In the genomic region with DNA sequence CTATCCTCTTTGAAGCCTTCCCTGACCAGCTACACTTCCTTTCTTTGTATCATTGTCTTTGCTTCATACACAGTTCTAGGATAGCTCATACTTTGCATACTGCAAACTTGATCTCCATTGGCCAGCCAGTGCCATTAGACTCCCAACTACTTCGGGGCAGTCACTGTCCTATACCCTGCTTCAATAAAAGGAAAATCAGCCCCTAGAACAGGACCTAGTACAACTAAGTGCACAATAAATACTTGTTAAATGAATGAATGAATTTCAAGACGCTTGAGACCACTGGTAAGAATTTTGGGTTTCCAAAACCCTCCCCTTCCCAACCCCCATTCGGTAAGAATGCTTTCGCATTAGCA, we compare ENCODE assay signal across 8 cellular contexts. TPM values are rescaled to one million over a fixed set of nuclear protein-coding genes. Genes with fewer than 3 reads are reported as not detected.
A peak's percentile ranks its signal among the peaks of the same experiment; 100 is the strongest.
DNase-seq lines count a peak whose midpoint lies in the region; ATAC-seq and TF ChIP-seq lines count a peak whose summit lies in the region.
"Had no signal": no experiment of that assay in that cellular context is flagged by ENCODE, and none has a peak within 500 bp of the region (broad histone marks: within the 10 kb centered on the region; RNA-seq: fewer than 3 reads in every experiment).

No MANE protein-coding gene starts in this region.

- H4K20me1 ChIP-seq in hepatocyte (ENCODE audit: insufficient read depth, poor library complexity, severe bottlenecking), result no peaks in the 10 kb centered on the region

- H3K36me3 Mint-ChIP-seq in stimulated activated memory B cell treated with anti-CD40 and anti-IgM and Interleukin-4, amounts not matched to agents 10 μg/mL and 1 μg/mL and 100 μg/mL, for 72 hours, result peaks cover 4% of the 10 kb centered on the region

- 20% methylated on average over 4 of the region's 4 CpGs for WGBS in hepatocyte (ENCODE audit: low lambda C conversion rate, missing lambda C conversion rate)

- no peaks in the 10 kb centered on the region for H3K27me3 Mint-ChIP-seq in stimulated activated memory B cell treated with anti-CD40 and anti-IgM and Interleukin-4, amounts not matched to agents 10 μg/mL and 1 μg/mL and 100 μg/mL, for 72 hours

- DNase-seq in HFF-Myc (ENCODE audit: extremely low read depth, low read depth) (no peak), WERI-Rb-1 (no peak), hepatocyte (ENCODE audit: low spot score) (no peak), NCI-H524 treated with DMSO at 0.1 percent for 48 hours (lab: John Stamatoyannopoulos, UW) (no peak), T-helper 9 cell (no peak)

- H3K27me3 ChIP-seq in WERI-Rb-1 (ENCODE audit: insufficient read depth, low read depth, severe bottlenecking) (no peaks in the 10 kb centered on the region), hepatocyte (peaks cover 29% of the 10 kb centered on the region)

- H3K36me3 ChIP-seq in WERI-Rb-1 (peaks cover 12% of the 10 kb centered on the region), hepatocyte (replicated peaks; ENCODE audit: insufficient read depth, low read depth) (no peaks in the 10 kb centered on the region)

- peak overlapping the region; percentile 81 for H3K27ac Mint-ChIP-seq in stimulated activated memory B cell treated with anti-CD40 and anti-IgM and Interleukin-4, amounts not matched to agents 10 μg/mL and 1 μg/mL and 100 μg/mL, for 72 hours

- peaks cover 24% of the 10 kb centered on the region for H3K4me1 Mint-ChIP-seq in stimulated activated memory B cell treated with anti-CD40 and anti-IgM and Interleukin-4, amounts not matched to agents 10 μg/mL and 1 μg/mL and 100 μg/mL, for 72 hours

- TF ChIP-seq CTCF in HFF-Myc (IDR thresholded peaks at IDR 0.05; ENCODE audit: low read depth, low read length, missing control alignments) (no peak), WERI-Rb-1 (IDR thresholded peaks at IDR 0.05; ENCODE audit: low read depth, low read length) (no peak), hepatocyte (IDR thresholded peaks at IDR 0.05; ENCODE audit: poor library complexity) (no peak)

- peak overlapping the region; percentile 87 for H2AFZ ChIP-seq in hepatocyte

- no peaks in the 10 kb centered on the region for H3K9me3 Mint-ChIP-seq in stimulated activated memory B cell treated with anti-CD40 and anti-IgM and Interleukin-4, amounts not matched to agents 10 μg/mL and 1 μg/mL and 100 μg/mL, for 72 hours

- peak overlapping the region; percentile 71 for H3K27ac ChIP-seq in WERI-Rb-1
- peak overlapping the region; percentile 93 for H3K27ac ChIP-seq in hepatocyte

- H3K4me1 ChIP-seq in hepatocyte (ENCODE audit: insufficient read depth), result no peaks in the 10 kb centered on the region

- peak overlapping the region; percentile 90 for H3K4me3 Mint-ChIP-seq in stimulated activated memory B cell treated with anti-CD40 and anti-IgM and Interleukin-4, amounts not matched to agents 10 μg/mL and 1 μg/mL and 100 μg/mL, for 72 hours

- H3K9me3 ChIP-seq in WERI-Rb-1 (ENCODE audit: severe bottlenecking), result no peaks in the 10 kb centered on the region
- no peaks in the 10 kb centered on the region for H3K9me3 ChIP-seq in hepatocyte (ENCODE audit: low read depth)

- H3K9me2 ChIP-seq in hepatocyte (replicated peaks; ENCODE audit: insufficient read depth), result no peaks in the 10 kb centered on the region

- H3K4me3 ChIP-seq in HFF-Myc (replicated peaks; ENCODE audit: low read depth, low read length), result peak overlapping the region; percentile 74
- H3K4me3 ChIP-seq in WERI-Rb-1 (ENCODE audit: low read depth, low read length), result peak overlapping the region; percentile 69
- H3K4me3 ChIP-seq in hepatocyte, result peak overlapping the region; percentile 85

- peaks cover 30% of the 10 kb centered on the region for H3K79me2 ChIP-seq in hepatocyte

- ATAC-seq in stimulated activated memory B cell treated with anti-CD40 and anti-IgM and Interleukin-4, amounts not matched to agents 10 μg/mL and 1 μg/mL and 100 μg/mL, for 72 hours, result no peak
- no peak for ATAC-seq in HG02588 (IDR thresholded peaks at IDR 0.05; ENCODE audit: unreplicated experiment)

- H3K4me2 ChIP-seq in hepatocyte, result peak overlapping the region; percentile 89

RNA-seq across cellular contexts. Expression of gene PIP4K2C, which starts 0.5 kb away (rescaled TPM):
- 30.0 and 41.6 TPM in 2 replicates for total RNA-seq in hepatocyte
- 32.3 and 34.2 TPM in 2 replicates for polyA plus RNA-seq in hepatocyte

RNA-seq across cellular contexts. Expression of gene DTX3, which starts 14.1 kb away (rescaled TPM):
- total RNA-seq in hepatocyte, result 17.7 and 19.9 TPM in 2 replicates
- polyA plus RNA-seq in hepatocyte, result 31.2 and 42.9 TPM in 2 replicates

RNA-seq across cellular contexts. Expression of gene ARHGEF25, which starts 20.7 kb away (rescaled TPM):
- 9.0 and 12.6 TPM in 2 replicates for total RNA-seq in hepatocyte
- 0.29 and 1.3 TPM in 2 replicates for polyA plus RNA-seq in hepatocyte

RNA-seq across cellular contexts. Expression of gene KIF5A, which starts 40.7 kb away (rescaled TPM):
- 0.03 and 0.16 TPM in 2 replicates for total RNA-seq in hepatocyte
- polyA plus RNA-seq in hepatocyte, result 0.18 TPM in 2 replicates
- total RNA-seq: myocyte had no signal

RNA-seq across cellular contexts. Expression of gene B4GALNT1, which starts 42.5 kb away (rescaled TPM):
- total RNA-seq in hepatocyte, result 0.24 and 0.97 TPM in 2 replicates
- polyA plus RNA-seq in hepatocyte, result 0.97 and 1.2 TPM in 2 replicates
